Comparison of ENCODE assay signal across 1 cellular context in genomic region chr9:105244274-105244995, GRCh38.
TF ChIP-seq lines count a peak whose summit lies in the region.

SLC44A1 (plus strand) TSS chr9:105244651; CDS start chr9:105244869, 218 bp downstream.

TF ChIP-seq in K562, 482 proteins besides CTCF, POLR2A, EP300 and RAD21 (continued from another document and continues in another):
- TF ChIP-seq NKRF (IDR thresholded peaks at IDR 0.05; ENCODE audit: borderline replicate concordance) (no peak), XRCC3 (IDR thresholded peaks at IDR 0.05) (no peak), NR4A1 (CRISPR knock-in tag; IDR thresholded peaks at IDR 0.05) (no peak), NR4A1 (tag; IDR thresholded peaks at IDR 0.05) (no peak), ZNF592 (IDR thresholded peaks at IDR 0.05) (0 out of 2 replicates have a peak, but pooled peaks have one; percentile 43), ZHX1 (conservative IDR thresholded peaks at IDR 0.05; ENCODE audit: low read length) (0 out of 2 replicates have a peak, but pooled peaks have one; percentile 28), TGIF2 (CRISPR knock-in tag; IDR thresholded peaks at IDR 0.05) (peak; percentile 78; the same call in 1 of the 2 replicates), ZNF140 (CRISPR knock-in tag; IDR thresholded peaks at IDR 0.05) (no peak), ELK1 (CRISPR knock-in tag; IDR thresholded peaks at IDR 0.05) (no peak), FOXM1 (IDR thresholded peaks at IDR 0.05; ENCODE audit: low read depth) (no peak), FOXM1 (CRISPR knock-in tag; IDR thresholded peaks at IDR 0.05; ENCODE audit: low read depth) (peak; percentile 90), ZFP91 (CRISPR knock-in tag; IDR thresholded peaks at IDR 0.05) (no peak), IRF1 (CRISPR knock-in tag; IDR thresholded peaks at IDR 0.05; ENCODE audit: borderline replicate concordance) (peak; percentile 66; the same call in 1 of the 2 replicates), CREB3 (tag; conservative IDR thresholded peaks at IDR 0.05; ENCODE audit: low read depth) (no peak), FOXA1 (IDR thresholded peaks at IDR 0.05; ENCODE audit: borderline replicate concordance) (no peak), MEF2A (IDR thresholded peaks at IDR 0.05; ENCODE audit: control insufficient read depth, low read depth, low read length) (no peak), FOXA3 (CRISPR knock-in tag; conservative IDR thresholded peaks at IDR 0.05 in 1 of 2, IDR thresholded peaks at IDR 0.05 in 1 of 2) (peak in 1 of 2 experiments; percentile 90; a peak in 2 of 4 replicates), HNRNPLL (IDR thresholded peaks at IDR 0.05; ENCODE audit: low read depth, low read length, poor library complexity, severe bottlenecking) (peak; percentile 36), PREB (CRISPR knock-in tag; IDR thresholded peaks at IDR 0.05) (no peak), ZC3H8 (IDR thresholded peaks at IDR 0.05) (no peak), NR3C1 (CRISPR knock-in tag; IDR thresholded peaks at IDR 0.05) (peak; percentile 80; the same call in 1 of the 2 replicates), CAMTA2 (CRISPR knock-in tag; conservative IDR thresholded peaks at IDR 0.05) (no peak), MCM2 (IDR thresholded peaks at IDR 0.05; ENCODE audit: low read depth) (no peak), ZNF347 (CRISPR knock-in tag; IDR thresholded peaks at IDR 0.05; ENCODE audit: low read depth) (no peak), NCOA2 (IDR thresholded peaks at IDR 0.05; ENCODE audit: partially characterized antibody in 2 of 2) (no peak), OTX1 (CRISPR knock-in tag; IDR thresholded peaks at IDR 0.05) (no peak), MBD2 (IDR thresholded peaks at IDR 0.05; ENCODE audit: borderline replicate concordance, low read depth) (peak; percentile 60; the same call in 1 of the 2 replicates), MTF1 (CRISPR knock-in tag; IDR thresholded peaks at IDR 0.05; ENCODE audit: borderline replicate concordance) (no peak), CBFA2T2 (conservative IDR thresholded peaks at IDR 0.05) (no peak), CBX8 (IDR thresholded peaks at IDR 0.05; ENCODE audit: borderline replicate concordance, extremely low read depth, low read depth, low read length, poor library complexity, severe bottlenecking) (no peak), DMBX1 (CRISPR knock-in tag; IDR thresholded peaks at IDR 0.05; ENCODE audit: borderline replicate concordance) (0 out of 2 replicates have a peak, but pooled peaks have one; percentile 62), AFF4 (CRISPR knock-in tag; IDR thresholded peaks at IDR 0.05) (peak; percentile 93), SMARCB1 (IDR thresholded peaks at IDR 0.05; ENCODE audit: insufficient read length, low read depth) (no peak), SIRT6 (IDR thresholded peaks at IDR 0.05; ENCODE audit: low read depth, low read length) (no peak), SMARCA4 (IDR thresholded peaks at IDR 0.05) (no peak)
